ENCODE assay signal across 1 cellular context in genomic region chr18:58232674-58233073, GRCh38.
TF ChIP-seq lines count a peak whose summit lies in the region.

No MANE protein-coding gene starts in this region.

TF ChIP-seq in GM23338, 12 proteins besides CTCF, POLR2A, EP300 and RAD21 (continued from another document):
- TF ChIP-seq ZNF462 (CRISPR knock-in tag; IDR thresholded peaks at IDR 0.05) (no peak), POLR2AphosphoS5 (IDR thresholded peaks at IDR 0.05; ENCODE audit: low read depth) (no peak), ZNF331 (CRISPR knock-in tag; IDR thresholded peaks at IDR 0.05; ENCODE audit: low read depth) (no peak), ZNF114 (CRISPR knock-in tag; IDR thresholded peaks at IDR 0.05) (no peak), EZH2phosphoT487 (IDR thresholded peaks at IDR 0.05; ENCODE audit: unreplicated experiment) (no peak), STAT1 (IDR thresholded peaks at IDR 0.05; ENCODE audit: unreplicated experiment) (no peak), CREB1 (CRISPR knock-in tag; IDR thresholded peaks at IDR 0.05; ENCODE audit: low read depth) (no peak), NANOG (IDR thresholded peaks at IDR 0.05; ENCODE audit: borderline replicate concordance) (no peak)
- TF ChIP-seq, protein P1, sequence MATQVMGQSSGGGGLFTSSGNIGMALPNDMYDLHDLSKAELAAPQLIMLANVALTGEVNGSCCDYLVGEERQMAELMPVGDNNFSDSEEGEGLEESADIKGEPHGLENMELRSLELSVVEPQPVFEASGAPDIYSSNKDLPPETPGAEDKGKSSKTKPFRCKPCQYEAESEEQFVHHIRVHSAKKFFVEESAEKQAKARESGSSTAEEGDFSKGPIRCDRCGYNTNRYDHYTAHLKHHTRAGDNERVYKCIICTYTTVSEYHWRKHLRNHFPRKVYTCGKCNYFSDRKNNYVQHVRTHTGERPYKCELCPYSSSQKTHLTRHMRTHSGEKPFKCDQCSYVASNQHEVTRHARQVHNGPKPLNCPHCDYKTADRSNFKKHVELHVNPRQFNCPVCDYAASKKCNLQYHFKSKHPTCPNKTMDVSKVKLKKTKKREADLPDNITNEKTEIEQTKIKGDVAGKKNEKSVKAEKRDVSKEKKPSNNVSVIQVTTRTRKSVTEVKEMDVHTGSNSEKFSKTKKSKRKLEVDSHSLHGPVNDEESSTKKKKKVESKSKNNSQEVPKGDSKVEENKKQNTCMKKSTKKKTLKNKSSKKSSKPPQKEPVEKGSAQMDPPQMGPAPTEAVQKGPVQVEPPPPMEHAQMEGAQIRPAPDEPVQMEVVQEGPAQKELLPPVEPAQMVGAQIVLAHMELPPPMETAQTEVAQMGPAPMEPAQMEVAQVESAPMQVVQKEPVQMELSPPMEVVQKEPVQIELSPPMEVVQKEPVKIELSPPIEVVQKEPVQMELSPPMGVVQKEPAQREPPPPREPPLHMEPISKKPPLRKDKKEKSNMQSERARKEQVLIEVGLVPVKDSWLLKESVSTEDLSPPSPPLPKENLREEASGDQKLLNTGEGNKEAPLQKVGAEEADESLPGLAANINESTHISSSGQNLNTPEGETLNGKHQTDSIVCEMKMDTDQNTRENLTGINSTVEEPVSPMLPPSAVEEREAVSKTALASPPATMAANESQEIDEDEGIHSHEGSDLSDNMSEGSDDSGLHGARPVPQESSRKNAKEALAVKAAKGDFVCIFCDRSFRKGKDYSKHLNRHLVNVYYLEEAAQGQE (IDR thresholded peaks at IDR 0.05; ENCODE audit: unreplicated experiment), result no peak
